ENCODE assay signal across 30 cellular contexts in genomic region chr10:14322531-14322930, GRCh38.
"Had no signal": no experiment of that assay in that cellular context is flagged by ENCODE, and none has a peak within 500 bp of the region (broad histone marks: within the 10 kb centered on the region; RNA-seq: fewer than 3 reads in every experiment).

No MANE protein-coding gene starts in this region.

- H3K4me3 ChIP-seq: left ventricle myocardium inferior, lung, mucosa of descending colon, pancreas, prostate gland, skin epidermis, stomach, testis, thyroid gland, transverse colon, upper lobe of left lung, vagina had no signal

- DNase-seq: hypothalamus; immature natural killer cell; kidney; left colon; left ventricle myocardium inferior; midbrain; mucosa of descending colon; naive thymus-derived CD4-positive, alpha-beta T cell; nucleus accumbens; pancreas; posterior cingulate gyrus; retina; right cardiac atrium; stimulated activated CD4-positive, alpha-beta T cell treated with anti-CD3 and anti-CD28 coated beads, Interleukin-12 subunit alpha, Interleukin-12 subunit beta, amount 100 ng/mL, for 4 hours; stimulated activated CD4-positive, alpha-beta T cell treated with anti-CD3 and anti-CD28 coated beads, Interleukin-15, amount 100 ng/mL, for 24 hours; stimulated activated CD4-positive, alpha-beta T cell treated with anti-CD3 and anti-CD28 coated beads, Interleukin-2, amount 100 ng/mL, for 24 hours; stimulated activated CD4-positive, alpha-beta T cell treated with anti-CD3 and anti-CD28 coated beads, Interleukin-4, amount 100 ng/mL, for 1 hour; stimulated activated naive B cell treated with anti-CD40 and anti-IgM and Interleukin-4, amounts not matched to agents 10 μg/mL and 1 μg/mL and 100 μg/mL, for 72 hours; stimulated activated naive CD8-positive, alpha-beta T cell treated with anti-CD3 and anti-CD28 coated beads, Interleukin-15, Interleukin-2, amounts not matched to agents 100 U/mL and 50 U/mL, for 24 hours; stomach; testis; thyroid gland; transverse colon; upper lobe of left lung had no signal

- ATAC-seq: left colon; mucosa of descending colon; naive thymus-derived CD4-positive, alpha-beta T cell; natural killer cell treated with Interleukin-12 subunit alpha and Interleukin-12 subunit beta and Interleukin-15 and Interleukin-18, amount 100 ng/mL, for 72 hours; pancreas; right cardiac atrium; sciatic nerve; stimulated activated naive B cell treated with anti-CD40 and anti-IgM and Interleukin-4, amounts not matched to agents 10 μg/mL and 1 μg/mL and 100 μg/mL, for 72 hours; stimulated activated naive CD8-positive, alpha-beta T cell treated with anti-CD3 and anti-CD28 coated beads, Interleukin-15, Interleukin-2, amounts not matched to agents 100 U/mL and 50 U/mL, for 24 hours had no signal

- H3K27me3 ChIP-seq: pancreas, testis, thyroid gland, upper lobe of left lung, vagina had no signal

- H3K9me3 ChIP-seq: left ventricle myocardium inferior, mucosa of descending colon, pancreas, prostate gland, stomach, testis, thyroid gland, transverse colon, upper lobe of left lung, vagina had no signal

- H3K36me3 ChIP-seq: left ventricle myocardium inferior, pancreas, prostate gland, stomach, thyroid gland, transverse colon, upper lobe of left lung, vagina had no signal

- H3K27ac ChIP-seq: left ventricle myocardium inferior, pancreas, prostate gland, skin epidermis, stomach, testis, thyroid gland, transverse colon, upper lobe of left lung, vagina had no signal

- H3K4me1 ChIP-seq: left ventricle myocardium inferior, pancreas, prostate gland, stomach, testis, thyroid gland, transverse colon, upper lobe of left lung, vagina had no signal
